ENCODE assay signal across 1 cellular context in the genomic region with DNA sequence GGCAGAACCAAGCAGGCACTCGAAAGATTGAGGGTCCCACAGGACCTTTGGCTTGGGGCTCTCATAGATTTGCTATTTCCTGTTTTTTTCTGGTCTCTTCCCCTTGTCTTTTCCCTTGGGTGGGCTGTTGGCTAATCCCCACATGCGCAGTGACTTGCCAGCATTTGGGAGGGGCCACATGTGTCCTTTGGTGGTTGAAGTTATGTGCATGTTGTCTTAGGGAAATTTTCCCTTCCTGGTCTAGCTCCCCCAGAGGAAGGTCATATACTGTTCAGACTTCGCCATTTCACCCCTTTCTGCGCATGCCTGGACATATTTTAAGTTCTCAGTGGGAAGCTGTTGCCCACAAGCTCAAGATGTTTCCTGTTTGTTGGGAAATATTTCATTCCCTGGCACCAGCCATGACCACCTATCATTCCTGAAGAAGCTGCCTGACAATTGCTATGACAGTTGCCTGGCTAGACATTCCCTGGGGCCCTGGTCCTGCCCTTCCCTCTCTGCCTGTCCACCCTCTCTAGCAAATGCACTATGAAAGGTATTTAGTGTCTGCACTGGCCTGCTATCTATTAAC.
TF ChIP-seq lines count a peak whose summit lies in the region.

No MANE protein-coding gene starts in this region.

TF ChIP-seq in K562, 482 proteins besides CTCF, POLR2A, EP300 and RAD21 (continued from another document):
- TF ChIP-seq ARID4B (CRISPR knock-in tag; IDR thresholded peaks at IDR 0.05): no peak
- TF ChIP-seq, protein P1, sequence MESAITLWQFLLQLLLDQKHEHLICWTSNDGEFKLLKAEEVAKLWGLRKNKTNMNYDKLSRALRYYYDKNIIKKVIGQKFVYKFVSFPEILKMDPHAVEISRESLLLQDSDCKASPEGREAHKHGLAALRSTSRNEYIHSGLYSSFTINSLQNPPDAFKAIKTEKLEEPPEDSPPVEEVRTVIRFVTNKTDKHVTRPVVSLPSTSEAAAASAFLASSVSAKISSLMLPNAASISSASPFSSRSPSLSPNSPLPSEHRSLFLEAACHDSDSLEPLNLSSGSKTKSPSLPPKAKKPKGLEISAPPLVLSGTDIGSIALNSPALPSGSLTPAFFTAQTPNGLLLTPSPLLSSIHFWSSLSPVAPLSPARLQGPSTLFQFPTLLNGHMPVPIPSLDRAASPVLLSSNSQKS (CRISPR knock-in tag; IDR thresholded peaks at IDR 0.05): no peak
- no peak for TF ChIP-seq EGR1 (conservative IDR thresholded peaks at IDR 0.05)
TF ChIP-seq in K562: peak in this region for 7.
